In the genomic region with DNA sequence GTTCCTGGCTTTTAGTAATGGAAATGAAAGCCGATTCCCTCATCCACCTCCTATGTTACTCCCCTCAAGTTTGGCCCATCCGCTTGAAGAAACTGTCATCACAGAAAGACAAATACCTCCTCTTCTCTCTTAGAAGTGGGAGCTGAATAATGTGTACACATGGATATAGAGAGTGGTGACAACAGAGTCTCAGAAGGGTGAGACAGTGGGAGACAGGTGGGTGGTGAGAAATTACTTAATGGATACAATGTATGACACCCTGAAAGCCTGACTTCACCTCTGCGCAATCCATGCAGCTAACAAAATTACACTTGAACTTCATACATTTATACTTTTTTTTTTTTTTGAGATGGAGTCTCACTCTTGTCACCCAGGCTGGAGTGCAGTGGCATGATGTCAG, we compare ENCODE assay signal across 31 cellular contexts.
"Had no signal": no experiment of that assay in that cellular context is flagged by ENCODE, and none has a peak within 500 bp of the region (broad histone marks: within the 10 kb centered on the region; RNA-seq: fewer than 3 reads in every experiment).

No MANE protein-coding gene starts in this region.

- H3K27ac ChIP-seq: left lung, lower lobe of right lung, neural progenitor cell, neutrophil, prostate gland, skin epidermis, stomach, thoracic aorta, tibial artery, upper lobe of right lung had no signal

- H3K9me3 Mint-ChIP-seq: immature natural killer cell; mesothelial cell of epicardium; natural killer cell; stimulated activated naive B cell treated with anti-CD40 and anti-IgM and Interleukin-4, amounts not matched to agents 10 μg/mL and 1 μg/mL and 100 μg/mL, for 72 hours had no signal

- H2AFZ ChIP-seq: neural progenitor cell had no signal

- H3K4me3 Mint-ChIP-seq: immature natural killer cell; mesothelial cell of epicardium; naive B cell; natural killer cell; nephron progenitor cell; neural progenitor cell; stimulated activated naive B cell treated with anti-CD40 and anti-IgM and Interleukin-4, amounts not matched to agents 10 μg/mL and 1 μg/mL and 100 μg/mL, for 72 hours had no signal

- ATAC-seq: left colon; left lung; lower lobe of right lung; natural killer cell; right cardiac atrium; sciatic nerve; stimulated activated naive B cell treated with anti-CD40 and anti-IgM and Interleukin-4, amounts not matched to agents 10 μg/mL and 1 μg/mL and 100 μg/mL, for 72 hours; stimulated activated naive CD8-positive, alpha-beta T cell treated with anti-CD3 and anti-CD28 coated beads, Interleukin-15, Interleukin-2, amounts not matched to agents 100 U/mL and 50 U/mL, for 24 hours; upper lobe of right lung had no signal

- H3K27me3 Mint-ChIP-seq: stimulated activated naive B cell treated with anti-CD40 and anti-IgM and Interleukin-4, amounts not matched to agents 10 μg/mL and 1 μg/mL and 100 μg/mL, for 72 hours had no signal

- H3K4me1 ChIP-seq: left lung, lower lobe of right lung, neural progenitor cell, prostate gland, stomach, tibial artery, upper lobe of right lung had no signal

- H3K4me1 Mint-ChIP-seq: immature natural killer cell; naive B cell; natural killer cell; stimulated activated naive B cell treated with anti-CD40 and anti-IgM and Interleukin-4, amounts not matched to agents 10 μg/mL and 1 μg/mL and 100 μg/mL, for 72 hours had no signal

- H3K27me3 ChIP-seq: left lung, neural progenitor cell, neutrophil, stomach, tibial artery, upper lobe of right lung had no signal

- H3K36me3 ChIP-seq: left lung, lower lobe of right lung, neural progenitor cell, neutrophil, prostate gland, stomach, thoracic aorta, tibial artery, upper lobe of right lung had no signal

- H3K36me3 Mint-ChIP-seq: immature natural killer cell; mesothelial cell of epicardium; naive B cell; natural killer cell; stimulated activated naive B cell treated with anti-CD40 and anti-IgM and Interleukin-4, amounts not matched to agents 10 μg/mL and 1 μg/mL and 100 μg/mL, for 72 hours had no signal

- H3K9ac ChIP-seq: neural progenitor cell had no signal

- H3K9me3 ChIP-seq: left lung, lower lobe of right lung, neutrophil, prostate gland, stomach, thoracic aorta, tibial artery, upper lobe of right lung had no signal

- H3K4me3 ChIP-seq: left lung, lower lobe of right lung, neural progenitor cell, prostate gland, skin epidermis, stomach, thoracic aorta, tibial artery, upper lobe of right lung had no signal

- DNase-seq: hypothalamus; immature natural killer cell; kidney; left colon; left lung; lower lobe of right lung; mammary epithelial cell; mesenchymal stem cell; naive B cell; natural killer cell; nephron progenitor cell; occipital lobe; retina; right cardiac atrium; stimulated activated CD4-positive, alpha-beta T cell treated with anti-CD3 and anti-CD28 coated beads, Interleukin-12 subunit alpha, Interleukin-12 subunit beta, amount 100 ng/mL, for 4 hours; stimulated activated CD4-positive, alpha-beta T cell treated with anti-CD3 and anti-CD28 coated beads, Interleukin-15, amount 100 ng/mL, for 24 hours; stimulated activated CD4-positive, alpha-beta T cell treated with anti-CD3 and anti-CD28 coated beads, Interleukin-2, amount 100 ng/mL, for 24 hours; stimulated activated CD4-positive, alpha-beta T cell treated with anti-CD3 and anti-CD28 coated beads, Interleukin-4, amount 100 ng/mL, for 1 hour; stimulated activated naive B cell treated with anti-CD40 and anti-IgM and Interleukin-4, amounts not matched to agents 10 μg/mL and 1 μg/mL and 100 μg/mL, for 72 hours; stimulated activated naive CD8-positive, alpha-beta T cell treated with anti-CD3 and anti-CD28 coated beads, Interleukin-15, Interleukin-2, amounts not matched to agents 100 U/mL and 50 U/mL, for 24 hours; stomach; tibial artery; trophoblast cell; upper lobe of right lung had no signal

- H3K4me2 ChIP-seq: neural progenitor cell had no signal

- H3K27ac Mint-ChIP-seq: immature natural killer cell; mesothelial cell of epicardium; natural killer cell; nephron progenitor cell; neural progenitor cell; stimulated activated naive B cell treated with anti-CD40 and anti-IgM and Interleukin-4, amounts not matched to agents 10 μg/mL and 1 μg/mL and 100 μg/mL, for 72 hours had no signal
